In genomic region chr7:131483586-131483985, GRCh38 we compare ENCODE assay signal across 1 cellular context.
TF ChIP-seq lines count a peak whose summit lies in the region.

No MANE protein-coding gene starts in this region.

TF ChIP-seq in GM23338, 12 proteins besides CTCF, POLR2A, EP300 and RAD21 (continued from another document):
- TF ChIP-seq ZNF462 (CRISPR knock-in tag; IDR thresholded peaks at IDR 0.05) (no peak), POLR2AphosphoS5 (IDR thresholded peaks at IDR 0.05; ENCODE audit: low read depth) (no peak), NANOG (IDR thresholded peaks at IDR 0.05; ENCODE audit: borderline replicate concordance) (no peak), STAT1 (IDR thresholded peaks at IDR 0.05; ENCODE audit: unreplicated experiment) (no peak), CREB1 (CRISPR knock-in tag; IDR thresholded peaks at IDR 0.05; ENCODE audit: low read depth) (no peak)
TF ChIP-seq in GM23338: peak in this region for 0.
